ENCODE assay signal across 9 cellular contexts in the genomic region with DNA sequence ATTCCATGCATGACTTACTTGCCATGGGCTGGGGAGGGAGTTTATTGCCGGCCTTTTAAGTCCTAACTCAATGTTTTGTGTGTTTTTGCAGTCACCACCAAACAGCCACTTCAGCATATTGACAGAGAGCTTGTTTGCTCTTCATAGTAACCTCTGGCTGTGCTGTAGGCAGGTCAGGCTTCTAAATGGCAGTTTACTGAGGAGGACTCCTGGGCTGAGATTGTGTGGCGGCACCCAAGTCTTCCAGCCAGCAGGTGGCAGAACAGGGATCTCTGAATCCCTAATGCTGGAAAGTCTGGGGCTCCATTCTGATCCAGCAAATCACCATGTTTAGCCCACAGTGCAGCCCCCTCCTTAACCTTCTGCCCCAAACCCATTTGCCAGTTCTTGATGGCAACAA.
DNase-seq lines count a peak whose midpoint lies in the region; ATAC-seq and TF ChIP-seq lines count a peak whose summit lies in the region.
"Had no signal": no experiment of that assay in that cellular context is flagged by ENCODE, and none has a peak within 500 bp of the region (broad histone marks: within the 10 kb centered on the region; RNA-seq: fewer than 3 reads in every experiment).

No MANE protein-coding gene starts in this region.

- no peaks in the 10 kb centered on the region for H3F3A ChIP-seq in PC-3 (ENCODE audit: low read length, unreplicated experiment)

- H3K79me2 ChIP-seq in HCT116 (ENCODE audit: insufficient read depth, low read length) (no peaks in the 10 kb centered on the region), PC-3 (ENCODE audit: low read length) (no peaks in the 10 kb centered on the region)

- TF ChIP-seq POLR2A in HCT116 (IDR thresholded peaks at IDR 0.05; ENCODE audit: borderline replicate concordance, extremely low read depth, insufficient read depth, insufficient read length): no peak

- ATAC-seq in HCT116: peak; percentile 89
- ATAC-seq in PC-3: peak; percentile 45; the same call in 1 of the 2 replicates
- no peak for ATAC-seq in HG03108 (IDR thresholded peaks at IDR 0.05; ENCODE audit: unreplicated experiment)
- ATAC-seq in GM18858 (IDR thresholded peaks at IDR 0.05; ENCODE audit: unreplicated experiment): no peak
- ATAC-seq: natural killer cell had no signal

- H4K20me1 ChIP-seq in HCT116 (ENCODE audit: insufficient read depth): no peaks in the 10 kb centered on the region
- no peaks in the 10 kb centered on the region for H4K20me1 ChIP-seq in PC-3 (ENCODE audit: low read length)

- no peaks in the 10 kb centered on the region for H3K36me3 ChIP-seq in HCT116 (ENCODE audit: control insufficient read depth in 1 of 2, insufficient read depth in 2 of 2, low read length in 2 of 2)
- H3K36me3 ChIP-seq in PC-3 (ENCODE audit: low read depth, low read length): no peaks in the 10 kb centered on the region
- no peaks in the 10 kb centered on the region for H3K36me3 ChIP-seq in MG63

- H2AFZ ChIP-seq in HCT116 (ENCODE audit: low read depth, low read length, poor library complexity, severe bottlenecking) (peak overlapping the region; percentile 45), PC-3 (ENCODE audit: low read length) (no peak overlapping the region)

- H3K27ac ChIP-seq in HCT116 (ENCODE audit: low read depth, low read length): no peak overlapping the region
- no peak overlapping the region for H3K27ac ChIP-seq in PC-3 (ENCODE audit: low read length)
- no peak overlapping the region for H3K27ac ChIP-seq in coronary artery

- H3K4me1 ChIP-seq in HCT116 (ENCODE audit: control insufficient read depth in 1 of 2, insufficient read depth in 2 of 2, low read length in 2 of 2): no peaks in the 10 kb centered on the region
- no peaks in the 10 kb centered on the region for H3K4me1 ChIP-seq in PC-3 (ENCODE audit: insufficient read depth, low read length)

- H3K4me3 ChIP-seq in HCT116 (replicated peaks in 1 of 2; ENCODE audit: low read depth in 1 of 2, low read length in 2 of 2) (no peak overlapping the region), PC-3 (ENCODE audit: low read length) (no peak overlapping the region), MG63 (no peak overlapping the region), coronary artery (no peak overlapping the region)

- POLR2A ChIA-PET in HCT116 (lab: Charles Lee) (no interaction called here), PC-3 (lab: Charles Lee; ENCODE audit: unreplicated experiment) (no interaction called here)

- RAD21 ChIA-PET in HCT116 (lab: Charles Lee; ENCODE audit: low non-redundant PET in 1 of 2, low total read pairs in 2 of 2, uncharacterized antibody in 2 of 2, unreplicated experiment in 2 of 2): no interaction called here

- no peaks in the 10 kb centered on the region for H3K27me3 ChIP-seq in HCT116 (ENCODE audit: insufficient read depth, low read length)
- no peaks in the 10 kb centered on the region for H3K27me3 ChIP-seq in PC-3 (ENCODE audit: low read length)
- H3K27me3 ChIP-seq in MG63: no peaks in the 10 kb centered on the region

- H3K9me3 ChIP-seq in HCT116 (ENCODE audit: control insufficient read depth in 1 of 2, insufficient read depth in 1 of 2, low read depth in 1 of 2, low read length in 2 of 2) (no peaks in the 10 kb centered on the region), PC-3 (ENCODE audit: low read length) (no peaks in the 10 kb centered on the region), MG63 (no peaks in the 10 kb centered on the region)

- TF ChIP-seq RAD21 in HCT116 (IDR thresholded peaks at IDR 0.05; ENCODE audit: low read depth): peak; percentile 17; the same call in 1 of the 2 replicates

- H3K9ac ChIP-seq in HCT116 (ENCODE audit: low read length): no peak overlapping the region
- no peak overlapping the region for H3K9ac ChIP-seq in PC-3 (ENCODE audit: low read length)

- TF ChIP-seq CTCF in HCT116 (IDR thresholded peaks at IDR 0.05 in 2 of 3, conservative IDR thresholded peaks at IDR 0.05 in 1 of 3; ENCODE audit: borderline replicate concordance in 1 of 3, insufficient read depth in 1 of 3, low read depth in 2 of 3, low read length in 2 of 3): peak in 2 of 3 experiments; percentile 47 to 53; a peak in 4 of 6 replicates
- TF ChIP-seq CTCF in PC-3 (conservative IDR thresholded peaks at IDR 0.05; ENCODE audit: low read depth, low read length): peak; percentile 54
- no peak for TF ChIP-seq CTCF in coronary artery (IDR thresholded peaks at IDR 0.05)

- DNase-seq in COLO668 (lab: John Stamatoyannopoulos, UW; ENCODE audit: unreplicated experiment) (peak; percentile 57), HCT116 (ENCODE audit: low read depth, low spot score) (no peak), PC-3 (peak; percentile 13), kidney tubule cell (ENCODE audit: low spot score) (peak; percentile 13), MG63 (no peak), coronary artery (ENCODE audit: low spot score) (no peak)
- DNase-seq: natural killer cell had no signal

- H3K9me2 ChIP-seq in HCT116 (ENCODE audit: insufficient read depth) (no peaks in the 10 kb centered on the region), PC-3 (replicated peaks; ENCODE audit: low read length) (no peaks in the 10 kb centered on the region)

- H3K4me2 ChIP-seq in HCT116 (ENCODE audit: low read length) (no peak overlapping the region), PC-3 (ENCODE audit: low read length) (no peak overlapping the region)

- BruUV-seq in HCT116 (replicated peaks; lab: Mats Ljungman, UMichigan) (no TSS peak), PC-3 (replicated peaks; lab: Mats Ljungman, UMichigan) (no TSS peak)

- CTCF ChIA-PET in HCT116 (lab: Charles Lee) (interaction anchor here (1.0 to 1.7 kb wide), 2 partner anchors 521 to 612 kb away, joined by 3 to 5 read pairs; no protein-coding TSS in a partner anchor), PC-3 (lab: Charles Lee) (no interaction called here)

- intact Hi-C loops in HCT116 (cut with micrococcal nuclease) (no loop called here), PC-3 (cut with micrococcal nuclease) (no loop called here)

TF ChIP-seq in HCT116, 20 proteins besides CTCF, POLR2A, EP300 and RAD21:
- TF ChIP-seq ELF1 (IDR thresholded peaks at IDR 0.05; ENCODE audit: borderline replicate concordance, low read depth) (no peak), SP1 (IDR thresholded peaks at IDR 0.05; ENCODE audit: low read depth) (no peak), EZH2 (IDR thresholded peaks at IDR 0.05) (no peak), SIN3A (IDR thresholded peaks at IDR 0.05; ENCODE audit: low read depth) (no peak), EGR1 (IDR thresholded peaks at IDR 0.05; ENCODE audit: low read depth) (no peak), TCF7L2 (IDR thresholded peaks at IDR 0.05; ENCODE audit: borderline replicate concordance, extremely low read depth, insufficient read depth, insufficient read length) (no peak), CBX3 (IDR thresholded peaks at IDR 0.05; ENCODE audit: low read depth) (no peak), FOSL1 (IDR thresholded peaks at IDR 0.05; ENCODE audit: low read depth) (no peak), ZNF274 (IDR thresholded peaks at IDR 0.05; ENCODE audit: low read depth, low read length) (no peak), JUND (IDR thresholded peaks at IDR 0.05) (no peak), POLR2AphosphoS5 (IDR thresholded peaks at IDR 0.05; ENCODE audit: low read depth, low read length) (no peak), SRF (IDR thresholded peaks at IDR 0.05; ENCODE audit: low read depth) (no peak), YY1 (IDR thresholded peaks at IDR 0.05; ENCODE audit: extremely low read depth, insufficient replicate concordance, low read depth, low read length) (no peak), CEBPB (IDR thresholded peaks at IDR 0.05; ENCODE audit: low read depth) (no peak)
- TF ChIP-seq, protein P1, sequence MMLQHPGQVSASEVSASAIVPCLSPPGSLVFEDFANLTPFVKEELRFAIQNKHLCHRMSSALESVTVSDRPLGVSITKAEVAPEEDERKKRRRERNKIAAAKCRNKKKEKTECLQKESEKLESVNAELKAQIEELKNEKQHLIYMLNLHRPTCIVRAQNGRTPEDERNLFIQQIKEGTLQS (IDR thresholded peaks at IDR 0.05): no peak
- TF ChIP-seq, protein P2, sequence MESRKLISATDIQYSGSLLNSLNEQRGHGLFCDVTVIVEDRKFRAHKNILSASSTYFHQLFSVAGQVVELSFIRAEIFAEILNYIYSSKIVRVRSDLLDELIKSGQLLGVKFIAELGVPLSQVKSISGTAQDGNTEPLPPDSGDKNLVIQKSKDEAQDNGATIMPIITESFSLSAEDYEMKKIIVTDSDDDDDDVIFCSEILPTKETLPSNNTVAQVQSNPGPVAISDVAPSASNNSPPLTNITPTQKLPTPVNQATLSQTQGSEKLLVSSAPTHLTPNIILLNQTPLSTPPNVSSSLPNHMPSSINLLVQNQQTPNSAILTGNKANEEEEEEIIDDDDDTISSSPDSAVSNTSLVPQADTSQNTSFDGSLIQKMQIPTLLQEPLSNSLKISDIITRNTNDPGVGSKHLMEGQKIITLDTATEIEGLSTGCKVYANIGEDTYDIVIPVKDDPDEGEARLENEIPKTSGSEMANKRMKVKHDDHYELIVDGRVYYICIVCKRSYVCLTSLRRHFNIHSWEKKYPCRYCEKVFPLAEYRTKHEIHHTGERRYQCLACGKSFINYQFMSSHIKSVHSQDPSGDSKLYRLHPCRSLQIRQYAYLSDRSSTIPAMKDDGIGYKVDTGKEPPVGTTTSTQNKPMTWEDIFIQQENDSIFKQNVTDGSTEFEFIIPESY (IDR thresholded peaks at IDR 0.05; ENCODE audit: extremely low read depth, insufficient replicate concordance, low read length): no peak
- TF ChIP-seq, protein P3, sequence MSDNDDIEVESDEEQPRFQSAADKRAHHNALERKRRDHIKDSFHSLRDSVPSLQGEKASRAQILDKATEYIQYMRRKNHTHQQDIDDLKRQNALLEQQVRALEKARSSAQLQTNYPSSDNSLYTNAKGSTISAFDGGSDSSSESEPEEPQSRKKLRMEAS (IDR thresholded peaks at IDR 0.05): no peak
TF ChIP-seq in HCT116: peak in this region for 0.

Comparison
In these comparisons a context has a peak if more than half of its experiments do, and no peak if none do; other contexts are left out.
1. DNase-seq: peak in COLO668 (single experiment), PC-3 (single experiment) and kidney tubule cell (single experiment); none in HCT116 (single experiment), MG63 (single experiment) and coronary artery (single experiment).
2. ATAC-seq: peak in HCT116 (single experiment) and PC-3 (single experiment); none in HG03108 (single experiment) and GM18858 (single experiment).